2 cellular contexts compared by ENCODE assay signal in the genomic region with DNA sequence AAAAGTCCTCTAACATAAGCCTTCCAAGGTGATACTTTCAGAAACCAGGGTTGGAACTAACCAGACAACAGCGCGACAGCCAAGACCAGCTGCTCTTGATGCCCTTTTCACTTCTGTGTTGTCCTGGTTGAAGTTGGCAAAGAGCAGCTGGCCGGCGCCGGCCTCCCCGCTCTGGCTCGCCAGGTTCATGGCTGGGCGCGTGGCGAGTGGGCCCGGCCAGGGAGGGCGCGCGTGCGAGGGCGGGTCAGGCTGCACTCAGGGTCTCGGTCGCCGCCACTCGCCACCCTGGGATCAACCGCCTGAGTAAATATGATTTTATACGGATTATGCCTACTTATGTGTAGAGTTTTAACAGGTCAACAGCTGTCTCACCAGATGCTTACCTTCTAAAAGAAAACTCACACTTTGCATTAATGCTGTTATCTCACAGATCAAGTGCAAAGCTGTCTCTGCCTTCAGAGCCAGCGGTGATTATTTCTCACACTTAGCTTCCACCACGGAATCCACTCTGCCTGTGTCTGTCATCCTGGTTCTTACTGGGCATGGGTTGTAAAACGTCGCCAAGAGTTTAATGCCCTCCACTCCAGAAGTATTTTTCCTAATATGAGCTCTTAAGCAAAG.
A peak's percentile ranks its signal among the peaks of the same experiment; 100 is the strongest.
TF ChIP-seq lines count a peak whose summit lies in the region.

No MANE protein-coding gene starts in this region.

TF ChIP-seq in GM12878, 131 proteins besides CTCF, POLR2A, EP300 and RAD21:
- TF ChIP-seq, protein P1, sequence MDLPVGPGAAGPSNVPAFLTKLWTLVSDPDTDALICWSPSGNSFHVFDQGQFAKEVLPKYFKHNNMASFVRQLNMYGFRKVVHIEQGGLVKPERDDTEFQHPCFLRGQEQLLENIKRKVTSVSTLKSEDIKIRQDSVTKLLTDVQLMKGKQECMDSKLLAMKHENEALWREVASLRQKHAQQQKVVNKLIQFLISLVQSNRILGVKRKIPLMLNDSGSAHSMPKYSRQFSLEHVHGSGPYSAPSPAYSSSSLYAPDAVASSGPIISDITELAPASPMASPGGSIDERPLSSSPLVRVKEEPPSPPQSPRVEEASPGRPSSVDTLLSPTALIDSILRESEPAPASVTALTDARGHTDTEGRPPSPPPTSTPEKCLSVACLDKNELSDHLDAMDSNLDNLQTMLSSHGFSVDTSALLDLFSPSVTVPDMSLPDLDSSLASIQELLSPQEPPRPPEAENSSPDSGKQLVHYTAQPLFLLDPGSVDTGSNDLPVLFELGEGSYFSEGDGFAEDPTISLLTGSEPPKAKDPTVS (IDR thresholded peaks at IDR 0.05; ENCODE audit: low read depth, low read length), result no peak
- 0 out of 2 replicates have a peak, but pooled peaks have one; percentile 21 for TF ChIP-seq TCF3 (IDR thresholded peaks at IDR 0.05; ENCODE audit: borderline replicate concordance, insufficient read depth, low read depth, low read length)
- TF ChIP-seq, protein P2, sequence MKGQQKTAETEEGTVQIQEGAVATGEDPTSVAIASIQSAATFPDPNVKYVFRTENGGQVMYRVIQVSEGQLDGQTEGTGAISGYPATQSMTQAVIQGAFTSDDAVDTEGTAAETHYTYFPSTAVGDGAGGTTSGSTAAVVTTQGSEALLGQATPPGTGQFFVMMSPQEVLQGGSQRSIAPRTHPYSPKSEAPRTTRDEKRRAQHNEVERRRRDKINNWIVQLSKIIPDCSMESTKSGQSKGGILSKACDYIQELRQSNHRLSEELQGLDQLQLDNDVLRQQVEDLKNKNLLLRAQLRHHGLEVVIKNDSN (IDR thresholded peaks at IDR 0.05; ENCODE audit: borderline replicate concordance, extremely low read length, insufficient read depth, low read depth, low read length), result no peak
- TF ChIP-seq, protein P3, sequence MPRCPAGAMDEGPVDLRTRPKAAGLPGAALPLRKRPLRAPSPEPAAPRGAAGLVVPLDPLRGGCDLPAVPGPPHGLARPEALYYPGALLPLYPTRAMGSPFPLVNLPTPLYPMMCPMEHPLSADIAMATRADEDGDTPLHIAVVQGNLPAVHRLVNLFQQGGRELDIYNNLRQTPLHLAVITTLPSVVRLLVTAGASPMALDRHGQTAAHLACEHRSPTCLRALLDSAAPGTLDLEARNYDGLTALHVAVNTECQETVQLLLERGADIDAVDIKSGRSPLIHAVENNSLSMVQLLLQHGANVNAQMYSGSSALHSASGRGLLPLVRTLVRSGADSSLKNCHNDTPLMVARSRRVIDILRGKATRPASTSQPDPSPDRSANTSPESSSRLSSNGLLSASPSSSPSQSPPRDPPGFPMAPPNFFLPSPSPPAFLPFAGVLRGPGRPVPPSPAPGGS (IDR thresholded peaks at IDR 0.05; ENCODE audit: borderline replicate concordance, insufficient read depth, low read depth, low read length, poor library complexity, severe bottlenecking), result peak; percentile 37
- TF ChIP-seq, protein P4, sequence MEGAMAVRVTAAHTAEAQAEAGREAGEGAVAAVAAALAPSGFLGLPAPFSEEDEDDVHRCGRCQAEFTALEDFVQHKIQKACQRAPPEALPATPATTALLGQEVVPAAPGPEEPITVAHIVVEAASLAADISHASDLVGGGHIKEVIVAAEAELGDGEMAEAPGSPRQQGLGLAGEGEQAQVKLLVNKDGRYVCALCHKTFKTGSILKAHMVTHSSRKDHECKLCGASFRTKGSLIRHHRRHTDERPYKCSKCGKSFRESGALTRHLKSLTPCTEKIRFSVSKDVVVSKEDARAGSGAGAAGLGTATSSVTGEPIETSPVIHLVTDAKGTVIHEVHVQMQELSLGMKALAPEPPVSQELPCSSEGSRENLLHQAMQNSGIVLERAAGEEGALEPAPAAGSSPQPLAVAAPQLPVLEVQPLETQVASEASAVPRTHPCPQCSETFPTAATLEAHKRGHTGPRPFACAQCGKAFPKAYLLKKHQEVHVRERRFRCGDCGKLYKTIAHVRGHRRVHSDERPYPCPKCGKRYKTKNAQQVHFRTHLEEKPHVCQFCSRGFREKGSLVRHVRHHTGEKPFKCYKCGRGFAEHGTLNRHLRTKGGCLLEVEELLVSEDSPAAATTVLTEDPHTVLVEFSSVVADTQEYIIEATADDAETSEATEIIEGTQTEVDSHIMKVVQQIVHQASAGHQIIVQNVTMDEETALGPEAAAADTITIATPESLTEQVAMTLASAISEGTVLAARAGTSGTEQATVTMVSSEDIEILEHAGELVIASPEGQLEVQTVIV (IDR thresholded peaks at IDR 0.05; ENCODE audit: borderline replicate concordance, partially characterized antibody), result no peak

TF ChIP-seq in liver, 16 proteins besides CTCF, POLR2A, EP300 and RAD21:
- TF ChIP-seq FOXA1 (IDR thresholded peaks at IDR 0.05) (no peak), SP1 (IDR thresholded peaks at IDR 0.05) (no peak), HNF4G (IDR thresholded peaks at IDR 0.05) (no peak), NR2F2 (IDR thresholded peaks at IDR 0.05) (no peak), YY1 (IDR thresholded peaks at IDR 0.05) (no peak), HNF4A (conservative IDR thresholded peaks at IDR 0.05) (no peak), EGR1 (IDR thresholded peaks at IDR 0.05; ENCODE audit: low read depth in 2 of 2) (no peak), JUND (IDR thresholded peaks at IDR 0.05) (no peak), GABPA (IDR thresholded peaks at IDR 0.05 in 1 of 2, conservative IDR thresholded peaks at IDR 0.05 in 1 of 2) (no peak), RXRA (IDR thresholded peaks at IDR 0.05) (no peak), TAF1 (conservative IDR thresholded peaks at IDR 0.05) (no peak), FOXA2 (IDR thresholded peaks at IDR 0.05) (no peak)
- TF ChIP-seq, protein P5, sequence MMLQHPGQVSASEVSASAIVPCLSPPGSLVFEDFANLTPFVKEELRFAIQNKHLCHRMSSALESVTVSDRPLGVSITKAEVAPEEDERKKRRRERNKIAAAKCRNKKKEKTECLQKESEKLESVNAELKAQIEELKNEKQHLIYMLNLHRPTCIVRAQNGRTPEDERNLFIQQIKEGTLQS (IDR thresholded peaks at IDR 0.05), result no peak
- TF ChIP-seq, protein P6, sequence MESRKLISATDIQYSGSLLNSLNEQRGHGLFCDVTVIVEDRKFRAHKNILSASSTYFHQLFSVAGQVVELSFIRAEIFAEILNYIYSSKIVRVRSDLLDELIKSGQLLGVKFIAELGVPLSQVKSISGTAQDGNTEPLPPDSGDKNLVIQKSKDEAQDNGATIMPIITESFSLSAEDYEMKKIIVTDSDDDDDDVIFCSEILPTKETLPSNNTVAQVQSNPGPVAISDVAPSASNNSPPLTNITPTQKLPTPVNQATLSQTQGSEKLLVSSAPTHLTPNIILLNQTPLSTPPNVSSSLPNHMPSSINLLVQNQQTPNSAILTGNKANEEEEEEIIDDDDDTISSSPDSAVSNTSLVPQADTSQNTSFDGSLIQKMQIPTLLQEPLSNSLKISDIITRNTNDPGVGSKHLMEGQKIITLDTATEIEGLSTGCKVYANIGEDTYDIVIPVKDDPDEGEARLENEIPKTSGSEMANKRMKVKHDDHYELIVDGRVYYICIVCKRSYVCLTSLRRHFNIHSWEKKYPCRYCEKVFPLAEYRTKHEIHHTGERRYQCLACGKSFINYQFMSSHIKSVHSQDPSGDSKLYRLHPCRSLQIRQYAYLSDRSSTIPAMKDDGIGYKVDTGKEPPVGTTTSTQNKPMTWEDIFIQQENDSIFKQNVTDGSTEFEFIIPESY (IDR thresholded peaks at IDR 0.05), result no peak
- TF ChIP-seq, protein P7, sequence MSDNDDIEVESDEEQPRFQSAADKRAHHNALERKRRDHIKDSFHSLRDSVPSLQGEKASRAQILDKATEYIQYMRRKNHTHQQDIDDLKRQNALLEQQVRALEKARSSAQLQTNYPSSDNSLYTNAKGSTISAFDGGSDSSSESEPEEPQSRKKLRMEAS (IDR thresholded peaks at IDR 0.05), result no peak
- TF ChIP-seq, protein P8, sequence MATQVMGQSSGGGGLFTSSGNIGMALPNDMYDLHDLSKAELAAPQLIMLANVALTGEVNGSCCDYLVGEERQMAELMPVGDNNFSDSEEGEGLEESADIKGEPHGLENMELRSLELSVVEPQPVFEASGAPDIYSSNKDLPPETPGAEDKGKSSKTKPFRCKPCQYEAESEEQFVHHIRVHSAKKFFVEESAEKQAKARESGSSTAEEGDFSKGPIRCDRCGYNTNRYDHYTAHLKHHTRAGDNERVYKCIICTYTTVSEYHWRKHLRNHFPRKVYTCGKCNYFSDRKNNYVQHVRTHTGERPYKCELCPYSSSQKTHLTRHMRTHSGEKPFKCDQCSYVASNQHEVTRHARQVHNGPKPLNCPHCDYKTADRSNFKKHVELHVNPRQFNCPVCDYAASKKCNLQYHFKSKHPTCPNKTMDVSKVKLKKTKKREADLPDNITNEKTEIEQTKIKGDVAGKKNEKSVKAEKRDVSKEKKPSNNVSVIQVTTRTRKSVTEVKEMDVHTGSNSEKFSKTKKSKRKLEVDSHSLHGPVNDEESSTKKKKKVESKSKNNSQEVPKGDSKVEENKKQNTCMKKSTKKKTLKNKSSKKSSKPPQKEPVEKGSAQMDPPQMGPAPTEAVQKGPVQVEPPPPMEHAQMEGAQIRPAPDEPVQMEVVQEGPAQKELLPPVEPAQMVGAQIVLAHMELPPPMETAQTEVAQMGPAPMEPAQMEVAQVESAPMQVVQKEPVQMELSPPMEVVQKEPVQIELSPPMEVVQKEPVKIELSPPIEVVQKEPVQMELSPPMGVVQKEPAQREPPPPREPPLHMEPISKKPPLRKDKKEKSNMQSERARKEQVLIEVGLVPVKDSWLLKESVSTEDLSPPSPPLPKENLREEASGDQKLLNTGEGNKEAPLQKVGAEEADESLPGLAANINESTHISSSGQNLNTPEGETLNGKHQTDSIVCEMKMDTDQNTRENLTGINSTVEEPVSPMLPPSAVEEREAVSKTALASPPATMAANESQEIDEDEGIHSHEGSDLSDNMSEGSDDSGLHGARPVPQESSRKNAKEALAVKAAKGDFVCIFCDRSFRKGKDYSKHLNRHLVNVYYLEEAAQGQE (IDR thresholded peaks at IDR 0.05), result no peak
